Comparison of ENCODE assay signal across 22 cellular contexts in the genomic region with DNA sequence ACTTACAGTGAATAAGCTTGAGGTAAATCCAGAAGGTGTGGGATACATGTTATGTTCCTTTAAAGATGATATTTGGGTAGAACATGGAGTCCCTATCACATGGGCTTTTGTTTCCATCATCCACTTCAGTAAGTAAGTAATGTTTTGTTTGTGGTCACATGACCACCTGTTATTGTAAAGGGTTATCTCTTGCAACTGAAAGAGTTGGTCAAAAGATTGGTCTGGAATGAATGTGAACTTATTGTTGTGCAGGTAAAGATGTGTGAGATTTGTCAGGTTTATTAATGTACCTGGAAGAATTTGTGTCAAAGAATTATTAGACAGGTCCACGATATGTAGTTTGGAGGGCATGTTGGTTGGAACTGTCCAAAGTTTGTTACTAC.
"Had no signal": no experiment of that assay in that cellular context is flagged by ENCODE, and none has a peak within 500 bp of the region (broad histone marks: within the 10 kb centered on the region; RNA-seq: fewer than 3 reads in every experiment).

No MANE protein-coding gene starts in this region.

- H3K4me1 Mint-ChIP-seq: activated B cell treated with CpG ODN at 0.5 μM for 24 hours had no signal

- H3K27ac ChIP-seq: breast epithelium, SK-N-MC had no signal

- FAIRE-seq: TTC549 had no signal

- H3K27me3 Mint-ChIP-seq: activated B cell treated with CpG ODN at 0.5 μM for 24 hours; activated CD4-positive, alpha-beta T cell treated with anti-CD3 and anti-CD28 coated beads for 36 hours; activated CD8-positive, alpha-beta T cell treated with anti-CD3 and anti-CD28 coated beads for 36 hours; activated naive CD4-positive, alpha-beta T cell treated with anti-CD3 and anti-CD28 coated beads, Interleukin-2, amount 10 ng/mL, durations not matched to agents 7 days and 5 days; activated naive CD8-positive, alpha-beta T cell treated with anti-CD3 and anti-CD28 coated beads for 36 hours; T-cell had no signal

- DNase-seq: activated B cell treated with CpG ODN at 0.5 μM for 24 hours; activated CD4-positive, alpha-beta T cell treated with anti-CD3 and anti-CD28 coated beads for 36 hours; activated CD8-positive, alpha-beta memory T cell treated with anti-CD3 and anti-CD28 coated beads, Interleukin-2, amount 50 U/mL, for 4 hours; activated CD8-positive, alpha-beta T cell treated with anti-CD3 and anti-CD28 coated beads for 36 hours; activated gamma-delta T cell treated with Interleukin-2 at 50 U/mL for 16 hours; activated naive CD4-positive, alpha-beta T cell treated with anti-CD3 and anti-CD28 coated beads, Interleukin-2, amount 10 ng/mL, durations not matched to agents 7 days and 5 days; activated naive CD8-positive, alpha-beta T cell treated with anti-CD3 and anti-CD28 coated beads for 36 hours; activated T-cell treated with anti-CD3 and anti-CD28 coated beads, Interleukin-2, amount 50 U/mL, for 72 hours; central memory CD4-positive, alpha-beta T cell; NCI-H1105 treated with DMSO at 0.1 percent for 48 hours; NCI-H1930; NCI-H2107; NCI-H524; NCI-H774; RPMI8226; T-cell; T-helper 2 cell; T1000 had no signal

- H3K36me3 Mint-ChIP-seq: activated naive CD4-positive, alpha-beta T cell treated with anti-CD3 and anti-CD28 coated beads, Interleukin-2, amount 10 ng/mL, durations not matched to agents 7 days and 5 days had no signal

- H3K27ac Mint-ChIP-seq: activated B cell treated with CpG ODN at 0.5 μM for 24 hours; activated CD4-positive, alpha-beta T cell treated with anti-CD3 and anti-CD28 coated beads for 36 hours; activated CD8-positive, alpha-beta T cell treated with anti-CD3 and anti-CD28 coated beads for 36 hours; activated naive CD4-positive, alpha-beta T cell treated with anti-CD3 and anti-CD28 coated beads, Interleukin-2, amount 10 ng/mL, durations not matched to agents 7 days and 5 days; activated naive CD8-positive, alpha-beta T cell treated with anti-CD3 and anti-CD28 coated beads for 36 hours; activated T-cell treated with anti-CD3 and anti-CD28 coated beads, Interleukin-2, amount 50 U/mL, for 72 hours; activated T-helper 2 cell treated with anti-CD3 and anti-CD28 coated beads, Interferon-gamma antibody, Interleukin-2, Interleukin-4, amounts not matched to agents 10 μg/mL and 5 μg/mL and 100 μg/mL, durations not matched to agents 14 hours and 24 hours and 36 hours; T-cell had no signal

- H3K9me3 Mint-ChIP-seq: activated B cell treated with CpG ODN at 0.5 μM for 24 hours; activated CD8-positive, alpha-beta T cell treated with anti-CD3 and anti-CD28 coated beads for 36 hours; activated naive CD4-positive, alpha-beta T cell treated with anti-CD3 and anti-CD28 coated beads, Interleukin-2, amount 10 ng/mL, durations not matched to agents 7 days and 5 days; activated naive CD8-positive, alpha-beta T cell treated with anti-CD3 and anti-CD28 coated beads for 36 hours; activated T-cell treated with anti-CD3 and anti-CD28 coated beads, Interleukin-2, amount 50 U/mL, for 72 hours; activated T-helper 2 cell treated with anti-CD3 and anti-CD28 coated beads, Interferon-gamma antibody, Interleukin-2, Interleukin-4, amounts not matched to agents 10 μg/mL and 5 μg/mL and 100 μg/mL, durations not matched to agents 14 hours and 24 hours and 36 hours; T-cell had no signal

- H3K4me3 Mint-ChIP-seq: activated B cell treated with CpG ODN at 0.5 μM for 24 hours; activated CD4-positive, alpha-beta T cell treated with anti-CD3 and anti-CD28 coated beads for 36 hours; activated CD8-positive, alpha-beta T cell treated with anti-CD3 and anti-CD28 coated beads for 36 hours; activated naive CD4-positive, alpha-beta T cell treated with anti-CD3 and anti-CD28 coated beads, Interleukin-2, amount 10 ng/mL, durations not matched to agents 7 days and 5 days; activated naive CD8-positive, alpha-beta T cell treated with anti-CD3 and anti-CD28 coated beads for 36 hours; activated T-cell treated with anti-CD3 and anti-CD28 coated beads, Interleukin-2, amount 50 U/mL, for 72 hours; T-cell had no signal
